Comparison of ENCODE assay signal across 2 cellular contexts in genomic region chr13:24861617-24862362, GRCh38.
TF ChIP-seq lines count a peak whose summit lies in the region.

No MANE protein-coding gene starts in this region.

TF ChIP-seq in GM12891, 5 proteins besides CTCF, POLR2A, EP300 and RAD21:
- TF ChIP-seq POU2F2 (IDR thresholded peaks at IDR 0.05; ENCODE audit: low read depth, low read length), result no peak
- TF ChIP-seq SPI1 (IDR thresholded peaks at IDR 0.05; ENCODE audit: low read depth, low read length), result no peak
TF ChIP-seq in GM12891: peak in this region for 0.

TF ChIP-seq in K562, 482 proteins besides CTCF, POLR2A, EP300 and RAD21:
- TF ChIP-seq ZNF511 (CRISPR knock-in tag; IDR thresholded peaks at IDR 0.05) (no peak), CBFA2T3 (IDR thresholded peaks at IDR 0.05) (peak; percentile 67), ARID1B (IDR thresholded peaks at IDR 0.05) (peak; percentile 41; the same call in 1 of the 2 replicates), CHAMP1 (IDR thresholded peaks at IDR 0.05) (peak; percentile 87; the same call in 1 of the 2 replicates), TRIM24 (IDR thresholded peaks at IDR 0.05) (peak in 1 of 2 experiments; percentile 33; a peak in 1 of 4 replicates), YY1 (IDR thresholded peaks at IDR 0.05; ENCODE audit: borderline replicate concordance in 1 of 3, control insufficient read depth in 1 of 3, extremely low read depth in 1 of 3, insufficient read depth in 3 of 3, insufficient read length in 1 of 3, insufficient replicate concordance in 2 of 3, low read depth in 1 of 3, low read length in 2 of 3) (peak in 1 of 3 experiments; percentile 9), RBM39 (optimal IDR thresholded peaks at IDR 0.05; ENCODE audit: low read depth, low read length) (no peak), ZNF133 (CRISPR knock-in tag; IDR thresholded peaks at IDR 0.05) (no peak), CBFA2T2 (conservative IDR thresholded peaks at IDR 0.05) (peak; percentile 46), NELFE (IDR thresholded peaks at IDR 0.05; ENCODE audit: insufficient read depth, insufficient read length) (no peak), TAL1 (IDR thresholded peaks at IDR 0.05) (peak; percentile 36; the same call in 1 of the 2 replicates), CC2D1A (IDR thresholded peaks at IDR 0.05) (peak; percentile 76; the same call in 1 of the 2 replicates)
TF ChIP-seq in K562: peak in this region for 8.
